21 cellular contexts compared by ENCODE assay signal in the genomic region with DNA sequence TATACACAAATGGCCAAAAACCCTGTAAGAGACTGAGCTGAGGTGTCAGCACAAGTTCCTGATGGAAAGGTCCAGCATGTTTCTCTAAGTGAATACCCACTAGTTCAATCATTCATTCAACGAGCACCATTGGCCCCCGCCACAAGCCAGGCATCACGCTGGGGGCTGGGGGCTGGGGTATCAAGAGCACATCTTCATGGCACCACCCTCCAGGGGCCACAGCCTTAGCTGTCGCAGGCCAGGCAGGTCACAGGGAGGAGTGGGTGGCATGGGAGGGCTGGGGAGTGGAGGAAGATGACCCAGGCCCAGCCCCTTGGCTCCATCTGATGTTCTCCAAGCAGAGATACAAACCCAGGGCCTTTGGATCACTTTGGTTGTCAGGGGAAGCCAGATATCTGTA.
"Had no signal": no experiment of that assay in that cellular context is flagged by ENCODE, and none has a peak within 500 bp of the region (broad histone marks: within the 10 kb centered on the region; RNA-seq: fewer than 3 reads in every experiment).

No MANE protein-coding gene starts in this region.

- H3K36me3 ChIP-seq: cardiac muscle cell, thoracic aorta had no signal

- H3K4me3 ChIP-seq: body of pancreas, cardiac muscle cell, hepatocyte, mucosa of descending colon, thoracic aorta had no signal

- ATAC-seq: body of pancreas; effector memory CD8-positive, alpha-beta T cell; esophagus mucosa; mucosa of descending colon; stimulated activated naive B cell treated with anti-CD40 and anti-IgM and Interleukin-4, amounts not matched to agents 10 μg/mL and 1 μg/mL and 100 μg/mL, for 72 hours; WTC11 had no signal

- DNase-seq: activated CD4-positive, alpha-beta T cell treated with anti-CD3 and anti-CD28 coated beads, Interleukin-2, amount 50 U/mL, for 4 hours; activated gamma-delta T cell treated with Interleukin-2 at 50 U/mL for 16 hours; activated T-cell treated with anti-CD3 and anti-CD28 coated beads for 4 hours; anterior cingulate cortex; body of pancreas; effector memory CD8-positive, alpha-beta T cell; glutamatergic neuron; mesenchymal stem cell; mucosa of descending colon; nephron progenitor cell; nucleus accumbens; retina; stimulated activated CD4-positive, alpha-beta T cell treated with anti-CD3 and anti-CD28 coated beads, Interleukin-2, amount 100 ng/mL, for 48 hours; stimulated activated CD8-positive, alpha-beta memory T cell treated with anti-CD3 and anti-CD28 coated beads, Interleukin-4, amount 100 ng/mL, for 48 hours; stimulated activated naive B cell treated with anti-CD40 and anti-IgM and Interleukin-4, amounts not matched to agents 10 μg/mL and 1 μg/mL and 100 μg/mL, for 72 hours; T-helper 9 cell had no signal

- H3K4me1 ChIP-seq: body of pancreas had no signal

- H3K27ac ChIP-seq: body of pancreas, hepatocyte, thoracic aorta had no signal

- H3K9me3 ChIP-seq: body of pancreas, mucosa of descending colon, thoracic aorta had no signal

- H3K27me3 ChIP-seq: body of pancreas, cardiac muscle cell, hepatocyte had no signal
